In the genomic region with DNA sequence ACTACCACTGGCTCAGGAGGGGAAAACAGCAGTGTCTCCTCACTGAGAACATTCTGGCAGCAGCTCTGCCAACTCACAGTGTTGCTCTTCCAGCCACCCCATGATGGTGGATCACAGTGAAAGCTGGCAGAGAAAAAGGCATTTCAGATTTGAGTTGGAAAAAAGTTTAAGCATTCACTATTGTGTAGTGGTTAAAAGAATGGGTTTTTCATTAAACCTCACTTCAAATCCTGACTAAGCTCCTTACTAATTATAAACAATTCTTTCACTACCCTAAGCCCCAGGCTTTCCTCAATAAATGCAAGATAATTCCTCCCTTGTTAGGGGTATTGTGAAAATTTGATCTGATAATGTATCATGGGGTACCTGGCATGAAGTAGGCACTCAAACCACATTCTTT, we compare ENCODE assay signal across 13 cellular contexts.
A peak's percentile ranks its signal among the peaks of the same experiment; 100 is the strongest.
DNase-seq lines count a peak whose midpoint lies in the region; ATAC-seq and TF ChIP-seq lines count a peak whose summit lies in the region.
"Had no signal": no experiment of that assay in that cellular context is flagged by ENCODE, and none has a peak within 500 bp of the region (broad histone marks: within the 10 kb centered on the region; RNA-seq: fewer than 3 reads in every experiment).

No MANE protein-coding gene starts in this region.

- no peaks in the 10 kb centered on the region for H3K4me1 Mint-ChIP-seq in MCF 10A (ENCODE audit: insufficient read depth, unreplicated experiment)
- H3K4me1 Mint-ChIP-seq in activated CD4-positive, alpha-beta T cell treated with anti-CD3 and anti-CD28 coated beads, Interleukin-2, amount 10 ng/mL, durations not matched to agents 24 days and 14 days: no peaks in the 10 kb centered on the region
- H3K4me1 Mint-ChIP-seq: CD14-positive monocyte; CD4-positive, alpha-beta memory T cell; H9 had no signal

- peak overlapping the region; percentile 5 for H3K9ac ChIP-seq in mammary epithelial cell (ENCODE audit: insufficient read depth, low read length)
- H3K9ac ChIP-seq: BLaER1 had no signal

- H3K27me3 Mint-ChIP-seq in MCF 10A (ENCODE audit: insufficient read depth, unreplicated experiment): no peaks in the 10 kb centered on the region
- H3K27me3 Mint-ChIP-seq in activated CD4-positive, alpha-beta T cell treated with anti-CD3 and anti-CD28 coated beads, Interleukin-2, amount 10 ng/mL, durations not matched to agents 24 days and 14 days: no peaks in the 10 kb centered on the region

- no peak for TF ChIP-seq POLR2A in esophagus squamous epithelium (IDR thresholded peaks at IDR 0.05)

- H3K27me3 ChIP-seq in mammary epithelial cell (ENCODE audit: insufficient read depth, low read length) (no peaks in the 10 kb centered on the region), esophagus squamous epithelium (no peaks in the 10 kb centered on the region)
- H3K27me3 ChIP-seq: BLaER1 had no signal

- no peak overlapping the region for H3K4me3 ChIP-seq in mammary epithelial cell (replicated peaks in 1 of 3; ENCODE audit: insufficient read depth in 1 of 3, low read depth in 2 of 3, low read length in 3 of 3)
- H3K4me3 ChIP-seq in retinal pigment epithelial cell (ENCODE audit: low read length): no peak overlapping the region
- no peak overlapping the region for H3K4me3 ChIP-seq in esophagus squamous epithelium
- H3K4me3 ChIP-seq: BLaER1 had no signal

- no peaks in the 10 kb centered on the region for H3K9me3 Mint-ChIP-seq in MCF 10A (ENCODE audit: unreplicated experiment)
- no peaks in the 10 kb centered on the region for H3K9me3 Mint-ChIP-seq in activated CD4-positive, alpha-beta T cell treated with anti-CD3 and anti-CD28 coated beads, Interleukin-2, amount 10 ng/mL, durations not matched to agents 24 days and 14 days
- H3K9me3 Mint-ChIP-seq: H9 had no signal

- H3K79me2 ChIP-seq in mammary epithelial cell (ENCODE audit: insufficient read depth, low read length): no peaks in the 10 kb centered on the region

- BruUV-seq in mammary epithelial cell (replicated peaks; lab: Mats Ljungman, UMichigan): no TSS peak
- BruUV-seq in MCF 10A (replicated peaks; lab: Mats Ljungman, UMichigan): no TSS peak

- intact Hi-C loops in mammary epithelial cell (cut with micrococcal nuclease): no loop called here
- intact Hi-C loops in MCF 10A (cut with micrococcal nuclease): no loop called here
- intact Hi-C loops in activated CD4-positive, alpha-beta T cell treated with anti-CD3 and anti-CD28 coated beads, Interleukin-2, amount 10 ng/mL, durations not matched to agents 24 days and 14 days (cut with micrococcal nuclease): no loop called here
- intact Hi-C loops in esophagus squamous epithelium (cut with DNase I): no loop called here

- no peaks in the 10 kb centered on the region for H3K4me1 ChIP-seq in mammary epithelial cell (ENCODE audit: insufficient read depth, low read length)
- H3K4me1 ChIP-seq in esophagus squamous epithelium: no peaks in the 10 kb centered on the region
- H3K4me1 ChIP-seq: BLaER1 had no signal

- dilution Hi-C loops in mammary epithelial cell (cut with HindIII; ENCODE audit: low sequenced_read_pairs): no loop called here

- POLR2A ChIA-PET in MCF 10A (lab: Yijun Ruan, JAX): interaction anchor here (0.7 to 0.8 kb wide), 2 partner anchors 12 to 42 kb away, joined by 3 read pairs; no protein-coding TSS in a partner anchor

- CTCF ChIA-PET in mammary epithelial cell (lab: Charles Lee; ENCODE audit: low non-redundant PET) (no interaction called here), MCF 10A (lab: Yijun Ruan, JAX) (interaction anchor here (0.6 to 0.7 kb wide), 2 partner anchors 13 to 444 kb away, joined by 3 read pairs; no protein-coding TSS in a partner anchor)

- in situ Hi-C loops in mammary epithelial cell (cut with MboI; ENCODE audit: low sequenced_read_pairs in 2 of 2): no loop called here

- ATAC-seq in HG02623 (IDR thresholded peaks at IDR 0.05; ENCODE audit: unreplicated experiment): no peak

- H3K4me3 Mint-ChIP-seq in MCF 10A (ENCODE audit: unreplicated experiment): no peak overlapping the region
- no peak overlapping the region for H3K4me3 Mint-ChIP-seq in activated CD4-positive, alpha-beta T cell treated with anti-CD3 and anti-CD28 coated beads, Interleukin-2, amount 10 ng/mL, durations not matched to agents 24 days and 14 days
- H3K4me3 Mint-ChIP-seq: CD14-positive monocyte; CD4-positive, alpha-beta memory T cell; H9 had no signal

- H3K9me3 ChIP-seq in mammary epithelial cell (replicated peaks; ENCODE audit: insufficient read depth, low read length) (no peaks in the 10 kb centered on the region), esophagus squamous epithelium (no peaks in the 10 kb centered on the region)
- H3K9me3 ChIP-seq: BLaER1 had no signal

- H3K36me3 Mint-ChIP-seq in MCF 10A (ENCODE audit: insufficient read depth, unreplicated experiment): no peaks in the 10 kb centered on the region
- no peaks in the 10 kb centered on the region for H3K36me3 Mint-ChIP-seq in activated CD4-positive, alpha-beta T cell treated with anti-CD3 and anti-CD28 coated beads, Interleukin-2, amount 10 ng/mL, durations not matched to agents 24 days and 14 days (ENCODE audit: low read depth)
- H3K36me3 Mint-ChIP-seq: CD14-positive monocyte; CD4-positive, alpha-beta memory T cell had no signal

- H3K27ac ChIP-seq in mammary epithelial cell (ENCODE audit: insufficient read depth, low read depth, low read length) (no peak overlapping the region), esophagus squamous epithelium (no peak overlapping the region)
- H3K27ac ChIP-seq: 22Rv1, BLaER1 had no signal

- no peaks in the 10 kb centered on the region for H4K20me1 ChIP-seq in mammary epithelial cell (ENCODE audit: insufficient read depth, low read length)
- H4K20me1 ChIP-seq: BLaER1 had no signal

- H3K4me2 ChIP-seq in mammary epithelial cell (ENCODE audit: insufficient read depth, low read depth, low read length): no peak overlapping the region
- H3K4me2 ChIP-seq: BLaER1 had no signal

- H3K27ac Mint-ChIP-seq in MCF 10A (ENCODE audit: low read depth, unreplicated experiment): no peak overlapping the region
- no peak overlapping the region for H3K27ac Mint-ChIP-seq in activated CD4-positive, alpha-beta T cell treated with anti-CD3 and anti-CD28 coated beads, Interleukin-2, amount 10 ng/mL, durations not matched to agents 24 days and 14 days
- H3K27ac Mint-ChIP-seq: CD14-positive monocyte; CD4-positive, alpha-beta memory T cell; H9 had no signal

- H3K36me3 ChIP-seq in mammary epithelial cell (ENCODE audit: insufficient read depth, low read length) (no peaks in the 10 kb centered on the region), esophagus squamous epithelium (no peaks in the 10 kb centered on the region)
- H3K36me3 ChIP-seq: BLaER1 had no signal

- no peak overlapping the region for H2AFZ ChIP-seq in mammary epithelial cell (ENCODE audit: low read depth, low read length)

- TF ChIP-seq CTCF in mammary epithelial cell (conservative IDR thresholded peaks at IDR 0.05 in 1 of 2, IDR thresholded peaks at IDR 0.05 in 1 of 2; ENCODE audit: extremely low read depth in 1 of 2, insufficient read depth in 1 of 2, low read depth in 1 of 2, low read length in 2 of 2) (no peak), MCF 10A (IDR thresholded peaks at IDR 0.05; ENCODE audit: unreplicated experiment) (no peak), retinal pigment epithelial cell (conservative IDR thresholded peaks at IDR 0.05; ENCODE audit: low read depth, low read length) (no peak), esophagus squamous epithelium (IDR thresholded peaks at IDR 0.05) (no peak)

- DNase-seq in mammary epithelial cell: no peak
- no peak for DNase-seq in MCF 10A (ENCODE audit: unreplicated experiment)
- DNase-seq in medulla oblongata (ENCODE audit: extremely low spot score): peak; percentile 7
- DNase-seq in retinal pigment epithelial cell (ENCODE audit: low read depth): peak; percentile 71
- DNase-seq in activated CD4-positive, alpha-beta T cell treated with anti-CD3 and anti-CD28 coated beads, Interleukin-2, amount 10 ng/mL, durations not matched to agents 24 days and 14 days: no peak
- no peak for DNase-seq in esophagus squamous epithelium (lab: John Stamatoyannopoulos, UW)
- DNase-seq: Calu3; CD4-positive, alpha-beta memory T cell; H9 had no signal

Comparison
In these comparisons a context has a peak if more than half of its experiments do, and no peak if none do; other contexts are left out.
1. DNase-seq: peak in medulla oblongata (single experiment) and retinal pigment epithelial cell (single experiment); none in mammary epithelial cell (single experiment), MCF 10A (single experiment), activated CD4-positive, alpha-beta T cell treated with anti-CD3 and anti-CD28 coated beads, Interleukin-2, amount 10 ng/mL, durations not matched to agents 24 days and 14 days (single experiment) and esophagus squamous epithelium (single experiment).